Comparison of ENCODE assay signal across 10 cellular contexts in the genomic region with DNA sequence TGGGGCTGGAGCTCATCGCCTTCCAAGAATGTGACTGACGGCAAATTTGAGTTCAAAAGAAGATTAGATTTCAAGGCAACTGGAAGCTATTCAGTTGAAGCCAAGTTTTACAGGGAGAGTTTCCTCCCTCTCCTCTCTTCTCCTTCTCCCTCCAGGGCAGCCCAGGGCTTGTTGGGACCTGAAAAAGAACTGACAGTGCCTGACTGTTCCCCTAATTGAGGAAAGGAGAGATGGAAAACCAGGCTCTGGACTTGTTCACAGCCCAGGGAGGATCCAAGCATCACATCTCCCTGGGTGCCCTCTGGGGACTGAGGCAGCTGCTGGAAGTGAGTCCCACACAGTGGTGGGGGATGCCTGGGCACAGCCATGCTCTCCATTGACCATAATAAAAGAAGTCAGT.
"Had no signal": no experiment of that assay in that cellular context is flagged by ENCODE, and none has a peak within 500 bp of the region (broad histone marks: within the 10 kb centered on the region; RNA-seq: fewer than 3 reads in every experiment).

No MANE protein-coding gene starts in this region.

- DNase-seq: activated CD4-positive, alpha-beta T cell treated with anti-CD3 and anti-CD28 coated beads for 4 hours; activated CD8-positive, alpha-beta memory T cell treated with anti-CD3 and anti-CD28 coated beads, Interleukin-2, amount 50 U/mL, for 48 hours; activated CD8-positive, alpha-beta T cell treated with anti-CD3 and anti-CD28 coated beads, Interleukin-2, amount 10 ng/mL, durations not matched to agents 7 days and 5 days; colonic mucosa; hippocampal formation; lower lobe of right lung; midbrain; tibial artery; WERI-Rb-1 had no signal

- ATAC-seq: activated CD8-positive, alpha-beta T cell treated with anti-CD3 and anti-CD28 coated beads, Interleukin-2, amount 10 ng/mL, durations not matched to agents 7 days and 5 days; lower lobe of right lung; stimulated activated effector memory CD8-positive, alpha-beta T cell treated with anti-CD3 and anti-CD28 coated beads, Interleukin-12 subunit alpha, Interleukin-12 subunit beta, amount 100 ng/mL, for 72 hours had no signal
